2 cellular contexts compared by ENCODE assay signal in genomic region chr12:116140559-116140958, GRCh38.
TF ChIP-seq lines count a peak whose summit lies in the region.

No MANE protein-coding gene starts in this region.

TF ChIP-seq in SK-N-SH treated with all-trans-retinoic acid at 6 μM for 48 hours, 23 proteins besides CTCF, POLR2A, EP300 and RAD21 (continued from another document):
- TF ChIP-seq TSHZ2 (CRISPR knock-in tag; IDR thresholded peaks at IDR 0.05) = no peak

TF ChIP-seq in SK-N-SH, 30 proteins besides CTCF, POLR2A, EP300 and RAD21 (continued from another document):
- TF ChIP-seq REST (IDR thresholded peaks at IDR 0.05; ENCODE audit: low read depth, low read length) (no peak), TCF12 (IDR thresholded peaks at IDR 0.05) (no peak), ELF1 (IDR thresholded peaks at IDR 0.05) (no peak), SMC3 (IDR thresholded peaks at IDR 0.05; ENCODE audit: low read depth, low read length) (no peak), RCOR1 (IDR thresholded peaks at IDR 0.05; ENCODE audit: low read length) (no peak), ZBTB33 (IDR thresholded peaks at IDR 0.05; ENCODE audit: borderline replicate concordance, low read depth) (no peak), EZH2phosphoT487 (IDR thresholded peaks at IDR 0.05; ENCODE audit: borderline replicate concordance, low read depth) (no peak), RXRA (IDR thresholded peaks at IDR 0.05; ENCODE audit: borderline replicate concordance, low read depth) (no peak)
- TF ChIP-seq, protein P1, sequence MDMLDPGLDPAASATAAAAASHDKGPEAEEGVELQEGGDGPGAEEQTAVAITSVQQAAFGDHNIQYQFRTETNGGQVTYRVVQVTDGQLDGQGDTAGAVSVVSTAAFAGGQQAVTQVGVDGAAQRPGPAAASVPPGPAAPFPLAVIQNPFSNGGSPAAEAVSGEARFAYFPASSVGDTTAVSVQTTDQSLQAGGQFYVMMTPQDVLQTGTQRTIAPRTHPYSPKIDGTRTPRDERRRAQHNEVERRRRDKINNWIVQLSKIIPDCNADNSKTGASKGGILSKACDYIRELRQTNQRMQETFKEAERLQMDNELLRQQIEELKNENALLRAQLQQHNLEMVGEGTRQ (IDR thresholded peaks at IDR 0.05; ENCODE audit: borderline replicate concordance, low read depth, low read length) = no peak
- TF ChIP-seq, protein P2, sequence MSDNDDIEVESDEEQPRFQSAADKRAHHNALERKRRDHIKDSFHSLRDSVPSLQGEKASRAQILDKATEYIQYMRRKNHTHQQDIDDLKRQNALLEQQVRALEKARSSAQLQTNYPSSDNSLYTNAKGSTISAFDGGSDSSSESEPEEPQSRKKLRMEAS (IDR thresholded peaks at IDR 0.05; ENCODE audit: low read depth) = no peak
